8 cellular contexts compared by ENCODE assay signal in genomic region chr18:34866739-34867138, GRCh38.
DNase-seq lines count a peak whose midpoint lies in the region; ATAC-seq and TF ChIP-seq lines count a peak whose summit lies in the region.

No MANE protein-coding gene starts in this region.

- H3K9me3 ChIP-seq in A673 (ENCODE audit: low read depth, low read length, poor library complexity, severe bottlenecking) (no peaks in the 10 kb centered on the region), WERI-Rb-1 (ENCODE audit: severe bottlenecking) (no peaks in the 10 kb centered on the region)

- no peak for ATAC-seq in GM19455 (IDR thresholded peaks at IDR 0.05; ENCODE audit: unreplicated experiment)
- ATAC-seq in HG02970 (IDR thresholded peaks at IDR 0.05; ENCODE audit: low FRiP score, unreplicated experiment), result no peak

- no peaks in the 10 kb centered on the region for H3K4me1 ChIP-seq in A673 (ENCODE audit: insufficient read depth, low read length, poor library complexity, severe bottlenecking)

- POLR2A ChIA-PET in A673 (lab: Charles Lee; ENCODE audit: low non-redundant PET), result interaction anchor here (0.6 kb wide), 1 partner anchor 77 kb away, joined by 3 read pairs; no protein-coding TSS in a partner anchor

- no TSS peak for BruUV-seq in A673 (replicated peaks; lab: Mats Ljungman, UMichigan)

- intact Hi-C loops in A673 (cut with micrococcal nuclease; ENCODE audit: unreplicated experiment), result no loop called here

- H3K27me3 ChIP-seq in A673 (replicated peaks; ENCODE audit: insufficient read depth, low read depth, low read length, poor library complexity) (no peaks in the 10 kb centered on the region), WERI-Rb-1 (ENCODE audit: insufficient read depth, low read depth, severe bottlenecking) (no peaks in the 10 kb centered on the region)

- TF ChIP-seq CTCF in A673 (conservative IDR thresholded peaks at IDR 0.05; ENCODE audit: low read depth, low read length), result peak; percentile 54; the same call in 1 of the 2 replicates
- peak; percentile 25 for TF ChIP-seq CTCF in GM10266 (IDR thresholded peaks at IDR 0.05; ENCODE audit: control insufficient read depth, insufficient read depth, low read depth, missing control alignments)
- TF ChIP-seq CTCF in WERI-Rb-1 (IDR thresholded peaks at IDR 0.05; ENCODE audit: low read depth, low read length), result peak; percentile 23; the same call in 1 of the 2 replicates

- H3K27ac ChIP-seq in A673 (ENCODE audit: low read depth, low read length, poor library complexity, severe bottlenecking), result no peak overlapping the region
- no peak overlapping the region for H3K27ac ChIP-seq in WERI-Rb-1

- no peak overlapping the region for H3K4me3 ChIP-seq in A673 (ENCODE audit: low read depth, low read length, poor library complexity, severe bottlenecking)
- H3K4me3 ChIP-seq in WERI-Rb-1 (ENCODE audit: low read depth, low read length), result no peak overlapping the region

- H3K36me3 ChIP-seq in A673 (ENCODE audit: insufficient read depth, low read length, poor library complexity, severe bottlenecking) (no peaks in the 10 kb centered on the region), WERI-Rb-1 (no peaks in the 10 kb centered on the region)

- CTCF ChIA-PET in A673 (lab: Charles Lee), result interaction anchor here (0.6 to 1.5 kb wide), 4 partner anchors 11 to 277 kb away, joined by 3 read pairs; no protein-coding TSS in a partner anchor

- DNase-seq in A673 (ENCODE audit: low spot score), result peak; percentile 11
- no peak for DNase-seq in GM10266 (ENCODE audit: extremely low spot score)
- DNase-seq in WERI-Rb-1, result no peak
- peak; percentile 33 for DNase-seq in iPS-NIHi7 (ENCODE audit: extremely low spot score)
- DNase-seq in retina, result no peak
- DNase-seq in HuH-7 (ENCODE audit: low spot score), result no peak

Comparison
In these comparisons a context has a peak if more than half of its experiments do, and no peak if none do; other contexts are left out.
1. DNase-seq: peak in A673 (single experiment) and iPS-NIHi7 (single experiment); none in GM10266 (single experiment), WERI-Rb-1 (single experiment), retina (single experiment) and HuH-7 (single experiment).
2. Peak in every context shown above with its lines, with median percentiles within 50 percentile points of each other: CTCF ChIP-seq.